In genomic region chr11:6397156-6397555, GRCh38 we compare ENCODE assay signal across 17 cellular contexts. TPM values are rescaled to one million over a fixed set of nuclear protein-coding genes. Genes with fewer than 3 reads are reported as not detected.
DNase-seq lines count a peak whose midpoint lies in the region; ATAC-seq and FAIRE-seq lines count a peak whose summit lies in the region.
"Had no signal": no experiment of that assay in that cellular context is flagged by ENCODE, and none has a peak within 500 bp of the region (broad histone marks: within the 10 kb centered on the region; RNA-seq: fewer than 3 reads in every experiment).

No MANE protein-coding gene starts in this region.

- no peaks in the 10 kb centered on the region for H3K27me3 ChIP-seq in H7 (ENCODE audit: control insufficient read depth, insufficient read depth, low read length)
- H3K27me3 ChIP-seq: gastrocnemius medialis, neural progenitor cell, SJSA1 had no signal

- DNase-seq in AG08395 (ENCODE audit: low spot score) (peak; percentile 36), EL (peak; percentile 30), mesenteric fat pad (ENCODE audit: low spot score) (peak; percentile 26), DMS53 (lab: John Stamatoyannopoulos, UW) (no peak), H7 (no peak), HTR-8/SVneo (ENCODE audit: insufficient read length, low spot score) (no peak)
- DNase-seq: gastrocnemius medialis; GOT3; midbrain; NCI-H1417 treated with DMSO at 0.1 percent for 48 hours; stimulated activated CD4-positive, alpha-beta T cell treated with anti-CD3 and anti-CD28 coated beads, Interleukin-4, amount 100 ng/mL, for 4 hours; T1000 had no signal

- no peak for FAIRE-seq in HTR-8/SVneo (lab: Jason Lieb, UNC)

- H3K4me3 ChIP-seq in H7 (ENCODE audit: insufficient read depth, low read depth, low read length): no peak overlapping the region
- H3K4me3 ChIP-seq: gastrocnemius medialis, neural progenitor cell, SJSA1 had no signal

- H3K27ac ChIP-seq in angular gyrus (ENCODE audit: low read depth, low read length): peak overlapping the region; percentile 32
- H3K27ac ChIP-seq: neural progenitor cell, SJSA1 had no signal

- H3K36me3 ChIP-seq in H7 (replicated peaks; ENCODE audit: control insufficient read depth, insufficient read depth, low read length): no peaks in the 10 kb centered on the region; the same call in 1 of the 2 replicates
- H3K36me3 ChIP-seq: neural progenitor cell, SJSA1 had no signal

- ATAC-seq in GM21515 (IDR thresholded peaks at IDR 0.05; ENCODE audit: unreplicated experiment): no peak
- ATAC-seq: activated T-helper 17 cell treated with anti-CD3 and anti-CD28 coated beads, Interleukin-2, amount 50 U/mL, for 72 hours; gastrocnemius medialis had no signal

RNA-seq across cellular contexts. Expression of gene SMPD1, which starts 6.9 kb away (rescaled TPM):
- 34.4 TPM for total RNA-seq in mesenteric fat pad
- 6.2 and 13.3 TPM in 2 replicates for total RNA-seq in H7 (2014; rRNA removed; shearing (Covaris generic))

RNA-seq across cellular contexts. Expression of gene APBB1, which starts 21.7 kb away (rescaled TPM):
- total RNA-seq in mesenteric fat pad: 31.3 TPM
- total RNA-seq in H7 (2014; rRNA removed; shearing (Covaris generic)): 42.5 and 57.2 TPM in 2 replicates

RNA-seq across cellular contexts. Expression of gene HPX, which starts 43.6 kb away (rescaled TPM):
- 1.1 TPM for total RNA-seq in mesenteric fat pad
- 3.2 TPM in 1 of 2 replicates, not detected in the other for total RNA-seq in H7 (2014; rRNA removed; shearing (Covaris generic))

Comparison
In these comparisons a context has a peak if more than half of its experiments do, and no peak if none do; other contexts are left out.
1. DNase-seq: peak in AG08395 (single experiment), EL (single experiment) and mesenteric fat pad (single experiment); none in DMS53 (single experiment), H7 (single experiment) and HTR-8/SVneo (single experiment).